In the genomic region with DNA sequence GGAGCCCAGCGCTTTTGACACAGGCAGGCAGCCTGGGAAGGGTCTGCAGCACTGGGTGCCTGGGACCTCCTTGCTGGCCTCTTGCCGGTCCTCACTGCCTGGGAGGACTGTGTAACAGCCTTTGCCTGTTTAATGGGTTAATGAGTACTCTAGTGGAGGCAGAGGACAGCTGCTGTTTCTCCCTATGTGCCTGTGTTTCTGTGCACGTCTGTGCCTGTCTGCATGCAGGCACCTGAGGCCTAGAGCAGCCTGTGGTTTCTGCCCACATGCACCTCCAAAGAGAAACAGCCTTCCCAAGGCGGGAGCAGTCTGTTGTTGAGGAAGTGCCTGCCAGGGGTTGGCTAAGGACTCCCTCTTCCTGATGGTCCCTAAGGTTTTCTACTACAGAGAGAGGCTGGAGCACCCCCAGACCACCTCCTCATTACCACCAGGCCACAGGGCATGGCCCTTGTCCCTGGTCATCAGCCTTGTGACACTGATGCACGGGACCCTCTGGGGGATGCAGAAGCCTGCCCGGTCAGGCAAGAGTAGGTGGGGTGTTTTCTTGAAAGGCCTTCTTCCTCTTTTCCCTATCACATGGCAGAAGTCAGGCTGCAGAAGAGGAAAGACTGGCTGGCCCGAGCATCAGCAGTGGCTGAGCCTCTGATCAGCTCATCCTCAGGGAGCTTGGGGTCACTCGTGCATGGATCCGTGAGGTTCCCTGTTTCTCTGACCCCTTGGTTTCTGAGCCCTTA, we compare ENCODE assay signal across 10 cellular contexts. TPM values are rescaled to one million over a fixed set of nuclear protein-coding genes. Genes with fewer than 3 reads are reported as not detected.
DNase-seq lines count a peak whose midpoint lies in the region; ATAC-seq, FAIRE-seq and TF ChIP-seq lines count a peak whose summit lies in the region.
"Had no signal": no experiment of that assay in that cellular context is flagged by ENCODE, and none has a peak within 500 bp of the region (broad histone marks: within the 10 kb centered on the region; RNA-seq: fewer than 3 reads in every experiment).

No MANE protein-coding gene starts in this region.

- peaks cover 14% of the 10 kb centered on the region for H3K36me3 Mint-ChIP-seq in endodermal cell (ENCODE audit: low read depth)
- no peaks in the 10 kb centered on the region for H3K36me3 Mint-ChIP-seq in glutamatergic neuron (ENCODE audit: unreplicated experiment)

- WGBS in HepG2 (ENCODE audit: low lambda C conversion rate): 53% methylated on average over 6 of the region's 9 CpGs
- 80 to 88% methylated on average over 4 to 9 of the region's 9 CpGs for WGBS in endodermal cell (ENCODE audit: insufficient coverage in 1 of 2, insufficient read length in 1 of 2), 2 experiments

- H3K4me3 Mint-ChIP-seq in endodermal cell: no peak overlapping the region
- H3K4me3 Mint-ChIP-seq in glutamatergic neuron (ENCODE audit: unreplicated experiment): no peak overlapping the region
- H3K4me3 Mint-ChIP-seq: CD4-positive, alpha-beta memory T cell had no signal

- no peak overlapping the region for H2AFZ ChIP-seq in HepG2 (ENCODE audit: low read length)

- peak overlapping the region; percentile 92 for H3K27ac ChIP-seq in HepG2 (ENCODE audit: extremely low read length, insufficient read depth, low read length)
- H3K27ac ChIP-seq in endodermal cell (ENCODE audit: low read depth, low read length): no peak overlapping the region
- H3K27ac ChIP-seq: brain microvascular endothelial cell had no signal

- H3K36me3 ChIP-seq in BE2C: no peaks in the 10 kb centered on the region
- peaks cover 7 to 14% of the 10 kb centered on the region in 2 experiments for H3K36me3 ChIP-seq in HepG2 (replicated peaks in 1 of 2; ENCODE audit: control insufficient read depth in 1 of 2, insufficient read depth in 2 of 2, low read length in 2 of 2)
- no peaks in the 10 kb centered on the region for H3K36me3 ChIP-seq in endodermal cell (ENCODE audit: control insufficient read depth, insufficient read depth, low read length)
- H3K36me3 ChIP-seq: brain microvascular endothelial cell had no signal

- H3K4me1 Mint-ChIP-seq in endodermal cell (peaks cover 7% of the 10 kb centered on the region), glutamatergic neuron (ENCODE audit: low read depth, unreplicated experiment) (peaks cover 15% of the 10 kb centered on the region)

- H4K20me1 ChIP-seq in HepG2 (ENCODE audit: insufficient read depth, low read length): no peaks in the 10 kb centered on the region

- H3K9me3 ChIP-seq in BE2C (no peaks in the 10 kb centered on the region), HepG2 (ENCODE audit: low read length) (no peaks in the 10 kb centered on the region), endodermal cell (ENCODE audit: control insufficient read depth, low read length) (no peaks in the 10 kb centered on the region)

- ATAC-seq in GM21367 (IDR thresholded peaks at IDR 0.05; ENCODE audit: unreplicated experiment): peak; percentile 57
- peak; percentile 14 for ATAC-seq in HepG2

- TF ChIP-seq EP300 in HepG2 (IDR thresholded peaks at IDR 0.05; ENCODE audit: low read depth in 2 of 2, low read length in 2 of 2): no peak
- TF ChIP-seq EP300 in HepG2 (CRISPR knock-in tag; IDR thresholded peaks at IDR 0.05; ENCODE audit: borderline replicate concordance): no peak

- H3K4me3 ChIP-seq in BE2C (ENCODE audit: low read depth, low read length) (no peak overlapping the region), HepG2 (replicated peaks in 1 of 3; ENCODE audit: insufficient read depth in 1 of 3, low read depth in 2 of 3, low read length in 3 of 3) (peak overlapping the region in 2 of 3 experiments; percentile 23 to 51; a peak in 3 of 6 replicates), endodermal cell (ENCODE audit: low read length) (no peak overlapping the region)

- no peak for TF ChIP-seq RAD21 in HepG2 (CRISPR knock-in tag; IDR thresholded peaks at IDR 0.05)

- H3K79me2 ChIP-seq in HepG2 (ENCODE audit: insufficient read depth, low read length): peaks cover 17% of the 10 kb centered on the region

- no peak overlapping the region for H3K27ac Mint-ChIP-seq in endodermal cell
- H3K27ac Mint-ChIP-seq in glutamatergic neuron (ENCODE audit: unreplicated experiment): no peak overlapping the region
- H3K27ac Mint-ChIP-seq: CD4-positive, alpha-beta memory T cell had no signal

- peak overlapping the region; percentile 82 for H3K4me2 ChIP-seq in HepG2 (ENCODE audit: low read depth, low read length)

- peaks cover 4% of the 10 kb centered on the region; the same call in 1 of the 2 replicates for H3K4me1 ChIP-seq in BE2C
- H3K4me1 ChIP-seq in HepG2 (ENCODE audit: insufficient read depth, low read length): peaks cover 86% of the 10 kb centered on the region
- no peaks in the 10 kb centered on the region for H3K4me1 ChIP-seq in endodermal cell (ENCODE audit: control insufficient read depth, insufficient read depth, low read length)

- H3K9ac ChIP-seq in HepG2 (ENCODE audit: insufficient read depth, low read depth, low read length) (peak overlapping the region; percentile 67), endodermal cell (ENCODE audit: extremely low read depth, low read length, poor library complexity, severe bottlenecking) (no peak overlapping the region)

- intact Hi-C loops in HepG2 (cut with micrococcal nuclease; ENCODE audit: unreplicated experiment): no loop called here

- H3K9me3 Mint-ChIP-seq in endodermal cell: no peaks in the 10 kb centered on the region
- peaks cover 5% of the 10 kb centered on the region for H3K9me3 Mint-ChIP-seq in glutamatergic neuron (ENCODE audit: unreplicated experiment)
- H3K9me3 Mint-ChIP-seq: CD4-positive, alpha-beta memory T cell had no signal

- POLR2A ChIA-PET in HepG2 (lab: Yijun Ruan, JAX): interaction anchor here (1.1 to 16.7 kb wide), 9 partner anchors 8 to 518 kb away, joined by 3 to 210 read pairs (median 9); a partner anchor contains a TSS

- BruUV-seq in HepG2 (replicated peaks; lab: Mats Ljungman, UMichigan): no TSS peak

- DNase-seq in BE2C: peak; percentile 56
- peak; percentile 59 for DNase-seq in OCI-M1 (lab: John Stamatoyannopoulos, UW)
- DNase-seq in HepG2 (ENCODE audit: low spot score): no peak
- DNase-seq in endodermal cell: no peak
- DNase-seq in glutamatergic neuron: no peak
- no peak for DNase-seq in NCI-H2196 treated with DMSO at 0.1 percent for 48 hours (lab: John Stamatoyannopoulos, UW; ENCODE audit: unreplicated experiment)
- no peak for DNase-seq in NCI-H226
- DNase-seq: brain microvascular endothelial cell; CD4-positive, alpha-beta memory T cell had no signal

- CTCF ChIA-PET in HepG2 (lab: Yijun Ruan, JAX; ENCODE audit: low intra/inter-chr PET ratio, low total read pairs): no interaction called here

- H3K27me3 Mint-ChIP-seq in endodermal cell (ENCODE audit: insufficient read depth) (no peaks in the 10 kb centered on the region), glutamatergic neuron (ENCODE audit: unreplicated experiment) (peaks cover 14% of the 10 kb centered on the region)
- H3K27me3 Mint-ChIP-seq: CD4-positive, alpha-beta memory T cell had no signal

- in situ Hi-C loops in HepG2 (cut with HindIII; ENCODE audit: extremely low pct_ligation_motif_present, low pct_unique_long_range_greater_than_20kb): loop anchor here (25.0 kb wide), 1 partner anchor 704 kb away; no protein-coding TSS in a partner anchor

- no peak for TF ChIP-seq CTCF in BE2C (IDR thresholded peaks at IDR 0.05; ENCODE audit: low read depth, low read length)
- no peak for TF ChIP-seq CTCF in HepG2 (CRISPR knock-in tag; IDR thresholded peaks at IDR 0.05)
- no peak for TF ChIP-seq CTCF in endodermal cell (conservative IDR thresholded peaks at IDR 0.05)
- no peak for TF ChIP-seq CTCF in glutamatergic neuron (IDR thresholded peaks at IDR 0.05; ENCODE audit: partially characterized antibody, unreplicated experiment)

- TF ChIP-seq POLR2A in HepG2 (IDR thresholded peaks at IDR 0.05; ENCODE audit: insufficient read depth in 1 of 2, low read depth in 2 of 2, low read length in 2 of 2): no peak

- no peak for FAIRE-seq in HepG2 (lab: Jason Lieb, UNC)

- H3K27me3 ChIP-seq in BE2C (no peaks in the 10 kb centered on the region), HepG2 (ENCODE audit: control insufficient read depth in 1 of 2, insufficient read depth in 2 of 2, low read length in 2 of 2) (no peaks in the 10 kb centered on the region), endodermal cell (ENCODE audit: control insufficient read depth, insufficient read depth, low read length, poor library complexity, severe bottlenecking) (no peaks in the 10 kb centered on the region)
- H3K27me3 ChIP-seq: brain microvascular endothelial cell had no signal

TF ChIP-seq in HepG2, 621 proteins besides CTCF, POLR2A, EP300 and RAD21 (continues in another document):
- TF ChIP-seq BORCS8-MEF2B (CRISPR knock-in tag; IDR thresholded peaks at IDR 0.05) (peak; percentile 44; the same call in 1 of the 2 replicates), ZNF629 (CRISPR knock-in tag; conservative IDR thresholded peaks at IDR 0.05) (peak; percentile 68), TOE1 (CRISPR knock-in tag; IDR thresholded peaks at IDR 0.05) (no peak)

RNA-seq across cellular contexts. Expression of a gene that starts 14.3 kb away (rescaled TPM):
- polyA plus RNA-seq in BE2C (2012; ENCODE audit: insufficient read depth, insufficient read length, low read depth): 7.7 TPM
- 5.3 and 8.6 TPM in 2 replicates for total RNA-seq in HepG2 (2016; rRNA removed; fragmentation: Illumina TruSeq; extraction: Trizol)
- 3.3 and 4.1 TPM in 2 replicates for total RNA-seq in HepG2 (2016; cell fraction: cytosol; rRNA removed; fragmentation: Illumina TruSeq; extraction: Trizol; ENCODE audit: low read depth)
- total RNA-seq in HepG2 (2016; cell fraction: insoluble cytoplasmic fraction; rRNA removed; fragmentation: Illumina TruSeq; extraction: Trizol): 5.0 and 9.4 TPM in 2 replicates
- 6.3 and 7.6 TPM in 2 replicates for total RNA-seq in HepG2 (2016; cell fraction: membrane; rRNA removed; fragmentation: Illumina TruSeq; extraction: Trizol)
- total RNA-seq in HepG2 (2016; cell fraction: nucleus; rRNA removed; fragmentation: Illumina TruSeq; extraction: Trizol): 9.6 and 10.1 TPM in 2 replicates
- 11.8 and 14.4 TPM in 2 replicates for polyA plus RNA-seq in HepG2 (2011; rRNA removed)
- polyA plus RNA-seq in HepG2 (2011; cell fraction: cytosol; rRNA removed): 11.4 and 13.2 TPM in 2 replicates
- 10.9 and 11.3 TPM in 2 replicates for polyA plus RNA-seq in HepG2 (2011; cell fraction: nucleus; rRNA removed)
- polyA plus RNA-seq in HepG2 (2012): 13.5 and 17.5 TPM in 2 replicates
- 5.1 and 5.8 TPM in 2 replicates for polyA plus RNA-seq in HepG2 (2016; cell fraction: cytosol; fragmentation: Illumina TruSeq; extraction: Trizol; ENCODE audit: low read depth)
- polyA plus RNA-seq in HepG2 (2016; cell fraction: insoluble cytoplasmic fraction; fragmentation: Illumina TruSeq; extraction: Trizol; ENCODE audit: low read depth): 6.5 and 10.2 TPM in 2 replicates
- 8.9 and 9.6 TPM in 2 replicates for polyA plus RNA-seq in HepG2 (2016; cell fraction: membrane; fragmentation: Illumina TruSeq; extraction: Trizol; ENCODE audit: low read depth)
- 19.0 and 21.6 TPM in 2 replicates for polyA plus RNA-seq in HepG2 (2016; cell fraction: nucleus; fragmentation: Illumina TruSeq; extraction: Trizol; ENCODE audit: insufficient read depth, low read depth)
- 18.5 and 33.8 TPM in 2 replicates for polyA minus RNA-seq in HepG2 (2011; rRNA and poly(A)+ RNA removed; ENCODE audit: low replicate concordance)
- 8.6 and 10.2 TPM in 2 replicates for polyA minus RNA-seq in HepG2 (2011; cell fraction: cytosol; rRNA and poly(A)+ RNA removed)
- 11.1 and 12.4 TPM in 2 replicates for polyA minus RNA-seq in HepG2 (2011; cell fraction: nucleus; rRNA and poly(A)+ RNA removed)
- total RNA-seq in endodermal cell: 10 to 100 TPM; 14.1 to 16.8 TPM
- polyA plus RNA-seq in endodermal cell (2013, experiment 1 of 2): 11.4 TPM
- 9.7 TPM for polyA plus RNA-seq in endodermal cell (2013, experiment 2 of 2)
- 7.8 TPM for total RNA-seq in glutamatergic neuron (ENCODE audit: unreplicated experiment)

Comparison
In these comparisons a context has a peak if more than half of its experiments do, and no peak if none do; other contexts are left out.
1. DNase-seq: peak in BE2C (single experiment) and OCI-M1 (single experiment); none in HepG2 (single experiment), endodermal cell (single experiment), glutamatergic neuron (single experiment), NCI-H2196 treated with DMSO at 0.1 percent for 48 hours (single experiment) and NCI-H226 (single experiment).
2. H3K4me3 ChIP-seq: peak in HepG2 (2 of 3); none in BE2C (single experiment) and endodermal cell (single experiment).